14 cellular contexts compared by ENCODE assay signal in the genomic region with DNA sequence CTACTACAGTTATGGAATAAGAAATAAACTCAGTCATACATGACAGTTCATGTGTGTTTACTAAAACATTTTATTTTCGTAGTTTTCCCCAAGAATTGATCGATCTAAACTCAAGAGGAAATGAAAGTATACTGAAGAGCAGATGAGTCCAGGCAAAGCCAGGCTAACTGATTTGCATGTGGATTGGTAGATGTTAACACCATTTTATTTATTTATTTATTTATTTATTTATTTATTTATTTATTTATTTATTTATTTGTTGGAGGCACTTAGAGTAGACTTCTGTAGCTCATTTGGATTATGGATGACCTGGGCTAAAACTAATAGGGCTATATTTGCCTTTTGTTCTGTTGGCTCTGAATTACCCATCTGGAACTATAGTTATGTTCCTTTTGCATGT.
A peak's percentile ranks its signal among the peaks of the same experiment; 100 is the strongest.
DNase-seq lines count a peak whose midpoint lies in the region; ATAC-seq and TF ChIP-seq lines count a peak whose summit lies in the region.
"Had no signal": no experiment of that assay in that cellular context is flagged by ENCODE, and none has a peak within 500 bp of the region (broad histone marks: within the 10 kb centered on the region; RNA-seq: fewer than 3 reads in every experiment).

No MANE protein-coding gene starts in this region.

- TF ChIP-seq POLR2A in transverse colon (IDR thresholded peaks at IDR 0.05) = no peak

- H2AFZ ChIP-seq in KMS-11 (ENCODE audit: low read depth) (peak overlapping the region; percentile 30; the same call in 1 of the 2 replicates), OCI-LY3 (ENCODE audit: low read depth, low read length) (no peak overlapping the region)

- H3K79me2 ChIP-seq in DOHH2 (ENCODE audit: control insufficient read depth, low read length) (no peaks in the 10 kb centered on the region), KMS-11 (ENCODE audit: insufficient read depth, low read depth) (no peaks in the 10 kb centered on the region), OCI-LY3 (ENCODE audit: low read length) (no peaks in the 10 kb centered on the region)

- peak overlapping the region; percentile 20; the same call in 1 of the 2 replicates for H3K4me2 ChIP-seq in DOHH2 (ENCODE audit: low read length)
- no peak overlapping the region for H3K4me2 ChIP-seq in KMS-11
- H3K4me2 ChIP-seq in OCI-LY3 (ENCODE audit: low read length) = peak overlapping the region; percentile 39; the same call in 1 of the 2 replicates

- TF ChIP-seq EP300 in transverse colon (IDR thresholded peaks at IDR 0.05; ENCODE audit: low read depth) = no peak

- no peaks in the 10 kb centered on the region for H3K9me3 ChIP-seq in DOHH2 (ENCODE audit: control insufficient read depth, insufficient read depth, low read length)
- H3K9me3 ChIP-seq in OCI-LY3 (ENCODE audit: insufficient read depth, low read length) = no peaks in the 10 kb centered on the region
- no peaks in the 10 kb centered on the region for H3K9me3 ChIP-seq in transverse colon

- TF ChIP-seq CTCF in DOHH2 (IDR thresholded peaks at IDR 0.05; ENCODE audit: low read depth, low read length, poor library complexity, severe bottlenecking) = no peak
- no peak for TF ChIP-seq CTCF in KMS-11 (conservative IDR thresholded peaks at IDR 0.05; ENCODE audit: low read depth, low read length)
- no peak for TF ChIP-seq CTCF in OCI-LY3 (IDR thresholded peaks at IDR 0.05; ENCODE audit: low read depth, low read length)
- no peak for TF ChIP-seq CTCF in transverse colon (IDR thresholded peaks at IDR 0.05)

- DNase-seq in activated effector memory CD4-positive, alpha-beta T cell treated with anti-CD3 and anti-CD28 coated beads, Interleukin-2, amount 50 U/mL, for 16 hours = no peak
- DNase-seq in transverse colon = no peak
- DNase-seq: C1 segment of cervical spinal cord; CD4-positive, alpha-beta T cell; DMS79; EL; H7; KG1 had no signal

- peaks cover 18% of the 10 kb centered on the region for H3K4me1 ChIP-seq in DOHH2 (ENCODE audit: control insufficient read depth, low read length)
- no peaks in the 10 kb centered on the region for H3K4me1 ChIP-seq in KMS-11 (ENCODE audit: low read depth, poor library complexity, severe bottlenecking)
- no peaks in the 10 kb centered on the region for H3K4me1 ChIP-seq in OCI-LY3 (ENCODE audit: low read length)
- peaks cover 0 to 7% (median 0%) of the 10 kb centered on the region in 4 donors for H3K4me1 ChIP-seq in transverse colon

- no peak overlapping the region for H3K9ac ChIP-seq in KMS-11
- no peak overlapping the region for H3K9ac ChIP-seq in OCI-LY3 (ENCODE audit: low read length)

- in situ Hi-C loops in transverse colon (cut with MboI; ENCODE audit: low pct_ligation_motif_present in 1 of 4, low pct_unique_long_range_greater_than_20kb in 1 of 4, low sequenced_read_pairs in 3 of 4) = no loop called here

- H3K27me3 ChIP-seq in DOHH2 (ENCODE audit: control insufficient read depth, low read length) = no peaks in the 10 kb centered on the region
- H3K27me3 ChIP-seq in KMS-11 (ENCODE audit: insufficient read depth, low read depth) = no peaks in the 10 kb centered on the region
- no peaks in the 10 kb centered on the region for H3K27me3 ChIP-seq in OCI-LY3 (ENCODE audit: low read depth, low read length)
- H3K27me3 ChIP-seq in transverse colon = no peaks in the 10 kb centered on the region

- intact Hi-C loops in transverse colon (cut with DNase I; ENCODE audit: low total_unique reads) = no loop called here

- H3F3A ChIP-seq in DOHH2 (ENCODE audit: control insufficient read depth, insufficient read depth) = no peaks in the 10 kb centered on the region

- H3K36me3 ChIP-seq in DOHH2 (ENCODE audit: control insufficient read depth, low read length) (no peaks in the 10 kb centered on the region), KMS-11 (ENCODE audit: insufficient read depth) (no peaks in the 10 kb centered on the region), OCI-LY3 (replicated peaks; ENCODE audit: low read depth, low read length) (no peaks in the 10 kb centered on the region), transverse colon (no peaks in the 10 kb centered on the region)

- H4K20me1 ChIP-seq in DOHH2 (ENCODE audit: control insufficient read depth, insufficient read depth, low read depth, low read length) (no peaks in the 10 kb centered on the region), KMS-11 (ENCODE audit: insufficient read depth) (no peaks in the 10 kb centered on the region), OCI-LY3 (ENCODE audit: insufficient read depth, low read length) (no peaks in the 10 kb centered on the region)

- H3K9me2 ChIP-seq in DOHH2 (replicated peaks; ENCODE audit: control insufficient read depth, low read length) = no peaks in the 10 kb centered on the region

- H3K4me3 ChIP-seq in DOHH2 (ENCODE audit: low read length) (no peak overlapping the region), KMS-11 (IDR thresholded peaks at IDR 0.05; ENCODE audit: insufficient read depth, low read depth, low read length) (no peak overlapping the region), OCI-LY3 (ENCODE audit: low read length) (0 out of 2 replicates have a peak overlapping the region, but pooled peaks have one; percentile 31), transverse colon (no peak overlapping the region)

- peak; percentile 64 for ATAC-seq in GM21367 (IDR thresholded peaks at IDR 0.05; ENCODE audit: unreplicated experiment)
- ATAC-seq in HG02588 (IDR thresholded peaks at IDR 0.05; ENCODE audit: unreplicated experiment) = no peak
- no peak for ATAC-seq in activated CD4-positive, CD25-positive, alpha-beta regulatory T cell treated with anti-CD3 and anti-CD28 coated beads, Interleukin-2, amount 50 U/mL, for 24 hours

- 79 to 86% methylated on average over 2 of the region's 2 CpGs for WGBS in transverse colon (ENCODE audit: low coverage in 1 of 2), 2 donors

- H3K27ac ChIP-seq in DOHH2 (ENCODE audit: low read depth, low read length) (no peak overlapping the region), KMS-11 (no peak overlapping the region), OCI-LY3 (ENCODE audit: low read length) (no peak overlapping the region), transverse colon (no peak overlapping the region)
